8 cellular contexts compared by ENCODE assay signal in the genomic region with DNA sequence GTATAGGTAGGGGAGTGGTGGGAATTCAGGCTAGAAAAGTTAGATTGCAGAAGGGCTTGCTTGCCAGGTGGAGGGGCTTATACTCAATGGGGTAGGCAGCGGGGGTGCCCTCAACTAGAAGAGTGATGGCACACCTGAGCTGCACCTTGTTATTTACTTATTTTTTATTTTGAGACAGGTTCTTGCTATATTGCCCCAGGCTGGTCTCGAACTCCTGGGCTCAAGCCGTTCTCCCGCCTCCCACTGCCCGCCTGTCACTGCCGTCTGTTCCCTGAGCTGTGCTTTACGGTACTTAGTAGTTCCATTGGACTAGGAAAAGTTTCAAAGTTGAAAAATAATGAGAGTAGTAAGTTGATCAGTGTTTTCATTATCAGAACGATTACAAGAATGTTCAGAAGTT. TPM values are rescaled to one million over a fixed set of nuclear protein-coding genes. Genes with fewer than 3 reads are reported as not detected.
DNase-seq lines count a peak whose midpoint lies in the region; ATAC-seq, FAIRE-seq and TF ChIP-seq lines count a peak whose summit lies in the region.

No MANE protein-coding gene starts in this region.

- POLR2A ChIA-PET in HepG2 (lab: Yijun Ruan, JAX), result no interaction called here

- H3K27me3 Mint-ChIP-seq in activated T-cell treated with anti-CD3 and anti-CD28 coated beads, Interleukin-2, amount 50 U/mL, for 72 hours (ENCODE audit: low read depth), result no peaks in the 10 kb centered on the region
- no peaks in the 10 kb centered on the region for H3K27me3 Mint-ChIP-seq in activated naive CD8-positive, alpha-beta T cell

- H3K9me3 ChIP-seq in HepG2 (ENCODE audit: low read length) (no peaks in the 10 kb centered on the region), thymus (ENCODE audit: control insufficient read depth) (no peaks in the 10 kb centered on the region)

- DNase-seq in activated T-cell treated with anti-CD3 and anti-CD28 coated beads, Interleukin-2, amount 50 U/mL, for 72 hours, result no peak
- no peak for DNase-seq in activated T-cell treated with anti-CD3 and anti-CD28 coated beads, Interleukin-2, amount 50 U/mL, for 48 hours
- DNase-seq in HepG2 (ENCODE audit: low spot score) (no peak), RKO (ENCODE audit: low spot score) (no peak), NOMO-1 treated with dmso at 0.1 percent for 144 hours (lab: John Stamatoyannopoulos, UW; ENCODE audit: unreplicated experiment) (no peak)

- H3K4me1 ChIP-seq in HepG2 (ENCODE audit: insufficient read depth, low read length), result peaks cover 48% of the 10 kb centered on the region
- no peaks in the 10 kb centered on the region for H3K4me1 ChIP-seq in thymus (ENCODE audit: control insufficient read depth, insufficient read depth, low read length)

- TF ChIP-seq EP300 in HepG2 (IDR thresholded peaks at IDR 0.05; ENCODE audit: low read depth in 2 of 2, low read length in 2 of 2) (no peak), HepG2 (CRISPR knock-in tag; IDR thresholded peaks at IDR 0.05; ENCODE audit: borderline replicate concordance) (no peak)

- H3K27me3 ChIP-seq in HepG2 (ENCODE audit: control insufficient read depth in 1 of 2, insufficient read depth in 2 of 2, low read length in 2 of 2) (no peaks in the 10 kb centered on the region), thymus (ENCODE audit: control insufficient read depth, insufficient read depth) (no peaks in the 10 kb centered on the region)

- 0 out of 2 replicates have a peak, but pooled peaks cover 4% of the 10 kb centered on the region for H4K20me1 ChIP-seq in HepG2 (ENCODE audit: insufficient read depth, low read length)

- no peak for TF ChIP-seq CTCF in HepG2 (CRISPR knock-in tag; IDR thresholded peaks at IDR 0.05)

- intact Hi-C loops in HepG2 (cut with micrococcal nuclease; ENCODE audit: unreplicated experiment), result loop anchor here (5.0 kb wide), 1 partner anchor 69 kb away; no protein-coding TSS in a partner anchor

- H3K9me3 Mint-ChIP-seq in activated T-cell treated with anti-CD3 and anti-CD28 coated beads, Interleukin-2, amount 50 U/mL, for 72 hours, result no peaks in the 10 kb centered on the region
- no peaks in the 10 kb centered on the region for H3K9me3 Mint-ChIP-seq in activated naive CD8-positive, alpha-beta T cell (ENCODE audit: low read depth)

- no peak for TF ChIP-seq RAD21 in HepG2 (CRISPR knock-in tag; IDR thresholded peaks at IDR 0.05)

- CTCF ChIA-PET in HepG2 (lab: Yijun Ruan, JAX; ENCODE audit: low intra/inter-chr PET ratio, low total read pairs), result no interaction called here

- in situ Hi-C loops in HepG2 (cut with HindIII; ENCODE audit: extremely low pct_ligation_motif_present, low pct_unique_long_range_greater_than_20kb), result no loop called here

- H3K4me3 ChIP-seq in HepG2 (replicated peaks in 1 of 3; ENCODE audit: insufficient read depth in 1 of 3, low read depth in 2 of 3, low read length in 3 of 3), result peak overlapping the region; percentile 74 to 79 (median 74)
- peak overlapping the region; percentile 60 for H3K4me3 ChIP-seq in thymus (ENCODE audit: low read length)

- WGBS in HepG2 (ENCODE audit: low lambda C conversion rate), result 51% methylated on average over 8 of the region's 8 CpGs
- 90% methylated on average over 8 of the region's 8 CpGs for WGBS in thymus

- H3K4me2 ChIP-seq in HepG2 (ENCODE audit: low read depth, low read length), result peak overlapping the region; percentile 79

- H3K36me3 ChIP-seq in HepG2 (replicated peaks in 1 of 2; ENCODE audit: control insufficient read depth in 1 of 2, insufficient read depth in 2 of 2, low read length in 2 of 2) (no peaks in the 10 kb centered on the region), thymus (ENCODE audit: control insufficient read depth, insufficient read depth) (no peaks in the 10 kb centered on the region)

- BruUV-seq in HepG2 (replicated peaks; lab: Mats Ljungman, UMichigan), result no TSS peak

- H3K27ac ChIP-seq in HepG2 (ENCODE audit: extremely low read length, insufficient read depth, low read length), result peak overlapping the region; percentile 90
- H3K27ac ChIP-seq in thymus (ENCODE audit: low read depth), result no peak overlapping the region

- peaks cover 11 to 21% of the 10 kb centered on the region in 2 donors for H3K36me3 Mint-ChIP-seq in activated T-cell treated with anti-CD3 and anti-CD28 coated beads, Interleukin-2, amount 50 U/mL, for 72 hours (ENCODE audit: insufficient read depth in 2 of 2)
- H3K36me3 Mint-ChIP-seq in activated naive CD8-positive, alpha-beta T cell, result peaks cover 6% of the 10 kb centered on the region

- no peak for FAIRE-seq in HepG2 (lab: Jason Lieb, UNC)

- peaks cover 57% of the 10 kb centered on the region for H3K79me2 ChIP-seq in HepG2 (ENCODE audit: insufficient read depth, low read length)

- H3K4me3 Mint-ChIP-seq in activated T-cell treated with anti-CD3 and anti-CD28 coated beads, Interleukin-2, amount 50 U/mL, for 72 hours, result peak overlapping the region; percentile 84 to 96
- H3K4me3 Mint-ChIP-seq in activated naive CD8-positive, alpha-beta T cell, result peak overlapping the region; percentile 95

- ATAC-seq in activated T-cell treated with anti-CD3 and anti-CD28 coated beads, Interleukin-2, amount 50 U/mL, for 72 hours (replicated peaks in 1 of 2), result no peak
- no peak for ATAC-seq in HepG2
- ATAC-seq in HG02571 (IDR thresholded peaks at IDR 0.05; ENCODE audit: unreplicated experiment), result no peak

- H3K4me1 Mint-ChIP-seq in activated T-cell treated with anti-CD3 and anti-CD28 coated beads, Interleukin-2, amount 50 U/mL, for 72 hours (ENCODE audit: low read depth), result peaks cover 77% of the 10 kb centered on the region
- peaks cover 60% of the 10 kb centered on the region for H3K4me1 Mint-ChIP-seq in activated naive CD8-positive, alpha-beta T cell (ENCODE audit: low read depth)

- peak overlapping the region; percentile 99 for H3K27ac Mint-ChIP-seq in activated T-cell treated with anti-CD3 and anti-CD28 coated beads, Interleukin-2, amount 50 U/mL, for 72 hours
- peak overlapping the region; percentile 87 for H3K27ac Mint-ChIP-seq in activated naive CD8-positive, alpha-beta T cell

- peak overlapping the region; percentile 84 for H3K9ac ChIP-seq in HepG2 (ENCODE audit: insufficient read depth, low read depth, low read length)

- H2AFZ ChIP-seq in HepG2 (ENCODE audit: low read length), result no peak overlapping the region

- no peak for TF ChIP-seq POLR2A in HepG2 (IDR thresholded peaks at IDR 0.05; ENCODE audit: insufficient read depth in 1 of 2, low read depth in 2 of 2, low read length in 2 of 2)

TF ChIP-seq in HepG2, 621 proteins besides CTCF, POLR2A, EP300 and RAD21 (continues in another document):
- no peak for TF ChIP-seq TSC22D2 (CRISPR knock-in tag; IDR thresholded peaks at IDR 0.05; ENCODE audit: borderline replicate concordance)
- TF ChIP-seq DMAP1 (CRISPR knock-in tag; IDR thresholded peaks at IDR 0.05), result no peak
- TF ChIP-seq SP5 (CRISPR knock-in tag; IDR thresholded peaks at IDR 0.05; ENCODE audit: borderline replicate concordance, low read depth), result no peak
- no peak for TF ChIP-seq ZBTB8A (CRISPR knock-in tag; IDR thresholded peaks at IDR 0.05; ENCODE audit: borderline replicate concordance, low read depth)
- TF ChIP-seq MXI1 (IDR thresholded peaks at IDR 0.05; ENCODE audit: borderline replicate concordance, low read depth, low read length), result no peak
- TF ChIP-seq ZNF24 (IDR thresholded peaks at IDR 0.05), result no peak
- no peak for TF ChIP-seq KLF6 (CRISPR knock-in tag; IDR thresholded peaks at IDR 0.05)
- no peak for TF ChIP-seq SP4 (CRISPR knock-in tag; IDR thresholded peaks at IDR 0.05)

RNA-seq across cellular contexts. Expression of a gene that starts 2.0 kb away (rescaled TPM):
- total RNA-seq in activated T-cell treated with anti-CD3 and anti-CD28 coated beads, Interleukin-2, amount 50 U/mL, for 72 hours, result 10 to 100 TPM; 47.2 to 78.6 TPM
- total RNA-seq in HepG2 (2016; rRNA removed; fragmentation: Illumina TruSeq; extraction: Trizol), result 37.3 and 66.3 TPM in 2 replicates
- 17.0 and 20.4 TPM in 2 replicates for total RNA-seq in HepG2 (2016; cell fraction: cytosol; rRNA removed; fragmentation: Illumina TruSeq; extraction: Trizol; ENCODE audit: low read depth)
- total RNA-seq in HepG2 (2016; cell fraction: insoluble cytoplasmic fraction; rRNA removed; fragmentation: Illumina TruSeq; extraction: Trizol), result 37.7 and 62.0 TPM in 2 replicates
- total RNA-seq in HepG2 (2016; cell fraction: membrane; rRNA removed; fragmentation: Illumina TruSeq; extraction: Trizol), result 18.7 and 22.7 TPM in 2 replicates
- total RNA-seq in HepG2 (2016; cell fraction: nucleus; rRNA removed; fragmentation: Illumina TruSeq; extraction: Trizol), result 33.1 and 36.3 TPM in 2 replicates
- polyA plus RNA-seq in HepG2 (2011; rRNA removed) (13.8 and 14.9 TPM in 2 replicates), thymus (9.7 TPM)
- 5.6 and 10.7 TPM in 2 replicates for polyA plus RNA-seq in HepG2 (2011; cell fraction: cytosol; rRNA removed)
- polyA plus RNA-seq in HepG2 (2011; cell fraction: nucleus; rRNA removed), result 12.3 and 17.6 TPM in 2 replicates
- 15.4 and 18.0 TPM in 2 replicates for polyA plus RNA-seq in HepG2 (2012)
- 0.86 and 0.89 TPM in 2 replicates for polyA plus RNA-seq in HepG2 (2016; cell fraction: cytosol; fragmentation: Illumina TruSeq; extraction: Trizol; ENCODE audit: low read depth)
- 16.6 and 19.7 TPM in 2 replicates for polyA plus RNA-seq in HepG2 (2016; cell fraction: insoluble cytoplasmic fraction; fragmentation: Illumina TruSeq; extraction: Trizol; ENCODE audit: low read depth)
- polyA plus RNA-seq in HepG2 (2016; cell fraction: membrane; fragmentation: Illumina TruSeq; extraction: Trizol; ENCODE audit: low read depth), result 2.3 TPM in 2 replicates
- 33.0 and 36.3 TPM in 2 replicates for polyA plus RNA-seq in HepG2 (2016; cell fraction: nucleus; fragmentation: Illumina TruSeq; extraction: Trizol; ENCODE audit: insufficient read depth, low read depth)
- polyA minus RNA-seq in HepG2 (2011; rRNA and poly(A)+ RNA removed; ENCODE audit: low replicate concordance), result 21.0 and 79.5 TPM in 2 replicates
- polyA minus RNA-seq in HepG2 (2011; cell fraction: cytosol; rRNA and poly(A)+ RNA removed), result 26.8 and 40.5 TPM in 2 replicates
- 57.7 and 69.4 TPM in 2 replicates for polyA minus RNA-seq in HepG2 (2011; cell fraction: nucleus; rRNA and poly(A)+ RNA removed)
